In the genomic region with DNA sequence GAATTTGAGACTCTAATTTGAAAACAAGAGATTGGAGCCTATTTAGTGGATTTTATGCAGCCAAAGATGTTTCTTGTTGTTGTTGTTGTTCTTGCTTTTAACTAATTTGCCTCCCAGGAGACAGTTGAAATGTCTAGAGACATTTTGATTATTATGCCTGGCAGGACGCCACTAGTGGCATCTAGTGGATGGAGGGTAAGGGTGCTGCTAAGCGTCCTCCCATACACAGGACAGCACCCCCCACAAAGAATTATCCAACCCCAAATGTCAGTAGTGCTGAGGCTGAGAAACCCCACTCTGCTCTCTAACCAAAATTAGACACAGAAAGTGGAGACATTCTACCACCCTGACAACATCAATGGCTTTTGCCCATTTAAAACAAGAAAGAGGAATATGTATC, we compare ENCODE assay signal across 31 cellular contexts. TPM values are rescaled to one million over a fixed set of nuclear protein-coding genes. Genes with fewer than 3 reads are reported as not detected.
A peak's percentile ranks its signal among the peaks of the same experiment; 100 is the strongest.
DNase-seq lines count a peak whose midpoint lies in the region; ATAC-seq lines count a peak whose summit lies in the region.
"Had no signal": no experiment of that assay in that cellular context is flagged by ENCODE, and none has a peak within 500 bp of the region (broad histone marks: within the 10 kb centered on the region; RNA-seq: fewer than 3 reads in every experiment).

No MANE protein-coding gene starts in this region.

- ATAC-seq in memory B cell (ENCODE audit: low read depth): peak; percentile 41
- ATAC-seq in activated T-cell treated with anti-CD3 and anti-CD28 coated beads, Interleukin-2, amount 50 U/mL, for 72 hours (replicated peaks in 1 of 2): no peak
- ATAC-seq: activated CD4-positive, CD25-positive, alpha-beta regulatory T cell treated with anti-CD3 and anti-CD28 coated beads, Interleukin-2, amount 50 U/mL, for 24 hours; gastrocnemius medialis; left colon; Panc1; sciatic nerve had no signal

- H3K79me2 ChIP-seq in Karpas-422 (ENCODE audit: low read length): no peaks in the 10 kb centered on the region

- H3K27ac Mint-ChIP-seq in memory B cell: no peak overlapping the region
- no peak overlapping the region for H3K27ac Mint-ChIP-seq in activated T-cell treated with anti-CD3 and anti-CD28 coated beads, Interleukin-2, amount 50 U/mL, for 72 hours
- H3K27ac Mint-ChIP-seq: activated CD4-positive, alpha-beta memory T cell treated with anti-CD3 and anti-CD28 coated beads, Interleukin-2, amount 10 ng/mL, durations not matched to agents 7 days and 5 days; activated naive CD8-positive, alpha-beta T cell; immature natural killer cell had no signal

- H4K20me1 ChIP-seq in Karpas-422 (ENCODE audit: insufficient read depth, low read depth, low read length): no peaks in the 10 kb centered on the region

- DNase-seq in DMS 273 (lab: John Stamatoyannopoulos, UW; ENCODE audit: unreplicated experiment) (peak; percentile 9), DMS 273 treated with DMSO at 0.1 percent for 48 hours (lab: John Stamatoyannopoulos, UW) (no peak), Karpas-422 (peak; percentile 53), SK-MEL-5 (ENCODE audit: low read depth, low spot score) (peak; percentile 37), memory B cell (ENCODE audit: low spot score in 2 of 2) (no peak), NCI-H187 treated with DMSO at 0.1 percent for 48 hours (lab: John Stamatoyannopoulos, UW) (no peak), RPMI8226 (no peak)
- DNase-seq in activated T-cell treated with anti-CD3 and anti-CD28 coated beads, Interleukin-2, amount 50 U/mL, for 72 hours: no peak
- DNase-seq: activated CD4-positive, alpha-beta memory T cell treated with anti-CD3 and anti-CD28 coated beads, Interleukin-2, amount 10 ng/mL, durations not matched to agents 7 days and 5 days; Caco-2; central memory CD4-positive, alpha-beta T cell; dermis blood vessel endothelial cell; gastrocnemius medialis; GM23248; hypothalamus; immature natural killer cell; left colon; NCI-H1105 treated with DMSO at 0.1 percent for 48 hours; NCI-H82; stimulated activated CD4-positive, alpha-beta T cell treated with anti-CD3 and anti-CD28 coated beads, Interleukin-12 subunit alpha, Interleukin-12 subunit beta, amount 100 ng/mL, for 4 hours; stimulated activated CD4-positive, alpha-beta T cell treated with anti-CD3 and anti-CD28 coated beads, Interleukin-4, amount 100 ng/mL, for 1 hour; T-helper 1 cell had no signal

- H3K4me3 Mint-ChIP-seq in memory B cell: no peak overlapping the region
- H3K4me3 Mint-ChIP-seq in activated T-cell treated with anti-CD3 and anti-CD28 coated beads, Interleukin-2, amount 50 U/mL, for 72 hours: no peak overlapping the region
- H3K4me3 Mint-ChIP-seq: activated CD4-positive, alpha-beta memory T cell treated with anti-CD3 and anti-CD28 coated beads, Interleukin-2, amount 10 ng/mL, durations not matched to agents 7 days and 5 days; activated naive CD8-positive, alpha-beta T cell; immature natural killer cell had no signal

- no peaks in the 10 kb centered on the region for H3K4me1 ChIP-seq in Karpas-422 (ENCODE audit: low read length)
- H3K4me1 ChIP-seq: Caco-2, SJSA1, upper lobe of left lung had no signal

- no peaks in the 10 kb centered on the region for H3K9me3 ChIP-seq in Karpas-422 (ENCODE audit: low read length)
- H3K9me3 ChIP-seq: Caco-2, gastrocnemius medialis, neutrophil, SJSA1, upper lobe of left lung had no signal

- no peaks in the 10 kb centered on the region for H3K27me3 ChIP-seq in Karpas-422 (ENCODE audit: low read length)
- H3K27me3 ChIP-seq: gastrocnemius medialis, neutrophil, SJSA1, upper lobe of left lung had no signal

- H3K9me2 ChIP-seq in Karpas-422 (replicated peaks; ENCODE audit: insufficient read depth, low read length): no peaks in the 10 kb centered on the region

- no peak overlapping the region for H3K9ac ChIP-seq in Karpas-422 (ENCODE audit: low read length)
- H3K9ac ChIP-seq: GM23248 had no signal

- no peak overlapping the region for H3K4me3 ChIP-seq in Karpas-422 (ENCODE audit: low read length)
- H3K4me3 ChIP-seq: gastrocnemius medialis, GM23248, SJSA1, upper lobe of left lung had no signal

- in situ Hi-C loops in SK-MEL-5 (cut with HindIII; ENCODE audit: low pct_unique_long_range_greater_than_20kb, low sequenced_read_pairs): no loop called here

- peaks cover 6% of the 10 kb centered on the region for H3K4me1 Mint-ChIP-seq in memory B cell
- H3K4me1 Mint-ChIP-seq in activated T-cell treated with anti-CD3 and anti-CD28 coated beads, Interleukin-2, amount 50 U/mL, for 72 hours (ENCODE audit: low read depth): peaks cover 10% of the 10 kb centered on the region
- H3K4me1 Mint-ChIP-seq: immature natural killer cell had no signal

- peaks cover 12% of the 10 kb centered on the region for H3K36me3 Mint-ChIP-seq in memory B cell
- no peaks in the 10 kb centered on the region for H3K36me3 Mint-ChIP-seq in activated T-cell treated with anti-CD3 and anti-CD28 coated beads, Interleukin-2, amount 50 U/mL, for 72 hours (ENCODE audit: insufficient read depth in 2 of 2)
- H3K36me3 Mint-ChIP-seq: activated naive CD8-positive, alpha-beta T cell; immature natural killer cell had no signal

- no peak overlapping the region for H2AFZ ChIP-seq in Karpas-422 (ENCODE audit: low read length)
- H2AFZ ChIP-seq: GM23248 had no signal

- no peak overlapping the region for H3K27ac ChIP-seq in Karpas-422 (ENCODE audit: low read length)
- H3K27ac ChIP-seq: 22Rv1, C4-2B, gastrocnemius medialis, GM23248, neutrophil, SJSA1, upper lobe of left lung had no signal

- peaks cover 5% of the 10 kb centered on the region for H3K9me3 Mint-ChIP-seq in memory B cell
- no peaks in the 10 kb centered on the region for H3K9me3 Mint-ChIP-seq in activated T-cell treated with anti-CD3 and anti-CD28 coated beads, Interleukin-2, amount 50 U/mL, for 72 hours
- H3K9me3 Mint-ChIP-seq: activated CD4-positive, alpha-beta memory T cell treated with anti-CD3 and anti-CD28 coated beads, Interleukin-2, amount 10 ng/mL, durations not matched to agents 7 days and 5 days; immature natural killer cell had no signal

- no peak overlapping the region for H3K4me2 ChIP-seq in Karpas-422 (ENCODE audit: low read depth, low read length, poor library complexity, severe bottlenecking)

- H3K36me3 ChIP-seq in Karpas-422 (ENCODE audit: insufficient read depth, low read length): no peaks in the 10 kb centered on the region
- H3K36me3 ChIP-seq: gastrocnemius medialis, neutrophil, SJSA1, upper lobe of left lung had no signal

- peaks cover 2% of the 10 kb centered on the region for H3K27me3 Mint-ChIP-seq in memory B cell
- H3K27me3 Mint-ChIP-seq in activated T-cell treated with anti-CD3 and anti-CD28 coated beads, Interleukin-2, amount 50 U/mL, for 72 hours (ENCODE audit: low read depth): peaks cover 12% of the 10 kb centered on the region

RNA-seq across cellular contexts. Expression of a gene that starts 15.4 kb away (rescaled TPM):
- 74.8 and 126 TPM in 2 replicates for total RNA-seq in Karpas-422 (2014; rRNA removed; shearing (Covaris generic); ENCODE audit: low replicate concordance)
- 223 and 240 TPM in 2 replicates for total RNA-seq in SK-MEL-5 (2014; rRNA removed; shearing (Covaris generic))
- polyA plus RNA-seq in SK-MEL-5 (2015; cell fraction: cytosol; rRNA removed): 70.0 and 78.9 TPM in 2 replicates
- polyA plus RNA-seq in SK-MEL-5 (2015; cell fraction: nucleus; rRNA removed): 26.0 and 36.2 TPM in 2 replicates
- total RNA-seq in activated T-cell treated with anti-CD3 and anti-CD28 coated beads, Interleukin-2, amount 50 U/mL, for 72 hours: 10 to 100 TPM; 35.7 to 41.3 TPM

Comparison
In these comparisons a context has a peak if more than half of its experiments do, and no peak if none do; other contexts are left out.
1. DNase-seq: peak in DMS 273 (single experiment), Karpas-422 (single experiment) and SK-MEL-5 (single experiment); none in DMS 273 treated with DMSO at 0.1 percent for 48 hours (single experiment), memory B cell (0 of 2), NCI-H187 treated with DMSO at 0.1 percent for 48 hours (single experiment), RPMI8226 (single experiment) and activated T-cell treated with anti-CD3 and anti-CD28 coated beads, Interleukin-2, amount 50 U/mL, for 72 hours (0 of 2).